22 cellular contexts compared by ENCODE assay signal in genomic region chr14:89205137-89205740, GRCh38.
"Had no signal": no experiment of that assay in that cellular context is flagged by ENCODE, and none has a peak within 500 bp of the region (broad histone marks: within the 10 kb centered on the region; RNA-seq: fewer than 3 reads in every experiment).

No MANE protein-coding gene starts in this region.

- H3K4me1 ChIP-seq: upper lobe of right lung had no signal

- ATAC-seq: activated T-cell treated with anti-CD3 and anti-CD28 coated beads, Interleukin-2, amount 50 U/mL, for 72 hours; heart left ventricle; left lobe of liver; lower lobe of right lung; naive thymus-derived CD8-positive, alpha-beta T cell; stimulated activated naive B cell treated with anti-CD40 and anti-IgM and Interleukin-4, amounts not matched to agents 10 μg/mL and 1 μg/mL and 100 μg/mL, for 72 hours; upper lobe of right lung; WTC11 had no signal

- H3K27ac Mint-ChIP-seq: activated T-cell treated with anti-CD3 and anti-CD28 coated beads, Interleukin-2, amount 50 U/mL, for 72 hours; mesothelial cell of epicardium; neural progenitor cell; stimulated activated naive B cell treated with anti-CD40 and anti-IgM and Interleukin-4, amounts not matched to agents 10 μg/mL and 1 μg/mL and 100 μg/mL, for 72 hours; T-helper 1 cell treated with Interleukin-12 subunit alpha and Interleukin-12 subunit beta and Interleukin-4 antibody, amounts not matched to agents 30 μg/mL and 1 μg/mL, for 36 hours had no signal

- H3K27me3 ChIP-seq: heart left ventricle, neural progenitor cell, upper lobe of right lung had no signal

- H3K4me2 ChIP-seq: neural progenitor cell had no signal

- H3K9ac ChIP-seq: neural progenitor cell had no signal

- H3K9me3 ChIP-seq: lower lobe of right lung, thoracic aorta, upper lobe of right lung had no signal

- H2AFZ ChIP-seq: neural progenitor cell had no signal

- DNase-seq: activated CD4-positive, alpha-beta T cell treated with anti-CD3 and anti-CD28 coated beads, Interleukin-2, amount 50 U/mL, for 4 hours; activated effector memory CD4-positive, alpha-beta T cell treated with Interleukin-2 at 50 U/mL for 16 hours; activated naive CD4-positive, alpha-beta T cell treated with anti-CD3 and anti-CD28 coated beads, Interleukin-2, amount 50 U/mL, for 16 hours; activated T-cell treated with anti-CD3 and anti-CD28 coated beads, Interleukin-2, amount 50 U/mL, for 72 hours; heart left ventricle; lower lobe of right lung; naive thymus-derived CD8-positive, alpha-beta T cell; stimulated activated CD4-positive, alpha-beta T cell treated with anti-CD3 and anti-CD28 coated beads, Interleukin-2, amount 100 ng/mL, for 48 hours; stimulated activated CD8-positive, alpha-beta memory T cell treated with anti-CD3 and anti-CD28 coated beads, Interleukin-4, amount 100 ng/mL, for 48 hours; stimulated activated naive B cell treated with anti-CD40 and anti-IgM and Interleukin-4, amounts not matched to agents 10 μg/mL and 1 μg/mL and 100 μg/mL, for 72 hours; T1000; upper lobe of right lung had no signal

- H3K9me3 Mint-ChIP-seq: activated T-cell treated with anti-CD3 and anti-CD28 coated beads, Interleukin-2, amount 50 U/mL, for 72 hours; central memory CD8-positive, alpha-beta T cell; mesothelial cell of epicardium; naive thymus-derived CD8-positive, alpha-beta T cell; stimulated activated naive B cell treated with anti-CD40 and anti-IgM and Interleukin-4, amounts not matched to agents 10 μg/mL and 1 μg/mL and 100 μg/mL, for 72 hours; T-helper 1 cell treated with Interleukin-12 subunit alpha and Interleukin-12 subunit beta and Interleukin-4 antibody, amounts not matched to agents 30 μg/mL and 1 μg/mL, for 36 hours; WTC11 had no signal

- H3K36me3 Mint-ChIP-seq: WTC11 had no signal

- H3K27ac ChIP-seq: heart left ventricle, lower lobe of right lung, neural progenitor cell, thoracic aorta, upper lobe of right lung had no signal

- H3K36me3 ChIP-seq: lower lobe of right lung, neural progenitor cell, thoracic aorta, upper lobe of right lung had no signal

- FAIRE-seq: astrocyte, colon, keratinocyte had no signal

- H3K4me3 Mint-ChIP-seq: activated T-cell treated with anti-CD3 and anti-CD28 coated beads, Interleukin-2, amount 50 U/mL, for 72 hours; central memory CD8-positive, alpha-beta T cell; mesothelial cell of epicardium; neural progenitor cell; stimulated activated naive B cell treated with anti-CD40 and anti-IgM and Interleukin-4, amounts not matched to agents 10 μg/mL and 1 μg/mL and 100 μg/mL, for 72 hours; T-helper 1 cell treated with Interleukin-12 subunit alpha and Interleukin-12 subunit beta and Interleukin-4 antibody, amounts not matched to agents 30 μg/mL and 1 μg/mL, for 36 hours; WTC11 had no signal

- H3K27me3 Mint-ChIP-seq: central memory CD8-positive, alpha-beta T cell; naive thymus-derived CD8-positive, alpha-beta T cell; stimulated activated naive B cell treated with anti-CD40 and anti-IgM and Interleukin-4, amounts not matched to agents 10 μg/mL and 1 μg/mL and 100 μg/mL, for 72 hours had no signal

- H3K4me3 ChIP-seq: heart left ventricle, lower lobe of right lung, neural progenitor cell, thoracic aorta, upper lobe of right lung had no signal
